11 cellular contexts compared by ENCODE assay signal in the genomic region with DNA sequence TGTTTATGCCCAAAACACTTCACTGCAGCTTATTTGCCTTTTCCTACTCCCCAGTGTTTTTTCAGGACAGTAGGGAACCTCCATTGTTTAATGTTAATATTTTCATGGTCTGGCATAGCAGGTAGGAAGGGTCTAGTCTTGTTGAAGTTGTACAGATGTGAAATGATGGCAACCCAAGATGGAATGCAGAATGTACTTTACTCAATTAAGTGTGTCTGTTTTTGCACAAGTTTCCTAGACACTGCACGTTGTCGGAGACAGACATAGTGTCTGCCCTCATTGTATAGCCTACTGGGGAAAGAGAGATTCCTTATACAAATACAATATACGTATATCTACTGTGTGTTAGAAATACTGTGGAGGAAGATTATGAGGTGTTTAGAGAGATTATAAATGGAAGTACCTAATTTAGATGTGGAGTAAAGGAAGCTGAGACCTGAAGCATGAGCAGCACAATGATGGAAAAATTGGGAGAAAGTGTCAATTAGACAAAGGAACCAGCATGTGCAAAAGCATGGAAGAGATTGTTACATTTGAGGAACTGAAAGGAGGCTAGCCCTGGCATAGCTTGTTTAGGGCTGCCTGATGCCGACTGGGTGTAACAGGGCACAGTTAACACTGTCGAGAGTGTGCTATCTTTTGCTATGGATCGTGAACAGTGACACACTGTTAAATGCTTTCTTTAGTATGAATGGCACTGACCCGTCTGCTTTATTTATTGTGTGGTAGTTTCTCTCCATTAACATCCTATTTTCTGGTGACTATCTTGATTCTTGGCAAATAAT. TPM values are rescaled to one million over a fixed set of nuclear protein-coding genes. Genes with fewer than 3 reads are reported as not detected.
DNase-seq lines count a peak whose midpoint lies in the region; ATAC-seq, FAIRE-seq and TF ChIP-seq lines count a peak whose summit lies in the region.
"Had no signal": no experiment of that assay in that cellular context is flagged by ENCODE, and none has a peak within 500 bp of the region (broad histone marks: within the 10 kb centered on the region; RNA-seq: fewer than 3 reads in every experiment).

No MANE protein-coding gene starts in this region.

- peaks cover 97% of the 10 kb centered on the region for H3K36me3 ChIP-seq in A673 (ENCODE audit: insufficient read depth, low read length, poor library complexity, severe bottlenecking)
- peaks cover 93% of the 10 kb centered on the region for H3K36me3 ChIP-seq in SK-N-MC (ENCODE audit: insufficient read depth, low read length)

- H3K27ac ChIP-seq in A673 (ENCODE audit: low read depth, low read length, poor library complexity, severe bottlenecking) (peak overlapping the region; percentile 49), SK-N-MC (peak overlapping the region; percentile 76)

- CTCF ChIA-PET in A673 (lab: Charles Lee) = no interaction called here

- no peak overlapping the region for H3K9ac ChIP-seq in SK-N-MC (ENCODE audit: insufficient read length)

- H3K4me3 ChIP-seq in A673 (ENCODE audit: low read depth, low read length, poor library complexity, severe bottlenecking) = peak overlapping the region; percentile 16
- H3K4me3 ChIP-seq in SK-N-MC = no peak overlapping the region

- H3K27me3 ChIP-seq in A673 (replicated peaks; ENCODE audit: insufficient read depth, low read depth, low read length, poor library complexity) = no peaks in the 10 kb centered on the region

- ATAC-seq in GM21619 (IDR thresholded peaks at IDR 0.05; ENCODE audit: unreplicated experiment) = peak; percentile 46
- ATAC-seq in HG03139 (IDR thresholded peaks at IDR 0.05; ENCODE audit: unreplicated experiment) = no peak

- TF ChIP-seq POLR2A in H54 (IDR thresholded peaks at IDR 0.05; ENCODE audit: low read depth, low read length) = no peak

- POLR2A ChIA-PET in A673 (lab: Charles Lee; ENCODE audit: low non-redundant PET) = no interaction called here

- peaks cover 68% of the 10 kb centered on the region for H3K4me1 ChIP-seq in A673 (ENCODE audit: insufficient read depth, low read length, poor library complexity, severe bottlenecking)

- no peak for FAIRE-seq in H54 (lab: Jason Lieb, UNC)

- no peaks in the 10 kb centered on the region for H3K9me3 ChIP-seq in A673 (ENCODE audit: low read depth, low read length, poor library complexity, severe bottlenecking)
- no peaks in the 10 kb centered on the region for H3K9me3 ChIP-seq in SK-N-MC (ENCODE audit: low read depth, low read length)

- intact Hi-C loops in A673 (cut with micrococcal nuclease; ENCODE audit: unreplicated experiment) = no loop called here

- BruUV-seq in A673 (replicated peaks; lab: Mats Ljungman, UMichigan) = no TSS peak

- DNase-seq in A673 (ENCODE audit: low spot score) = no peak
- no peak for DNase-seq in SK-N-MC (ENCODE audit: low read depth, low spot score)
- peak; percentile 69 for DNase-seq in medulla oblongata (ENCODE audit: extremely low spot score)
- DNase-seq in activated CD8-positive, alpha-beta memory T cell treated with anti-CD3 and anti-CD28 coated beads, Interleukin-2, amount 50 U/mL, for 4 hours = no peak
- no peak for DNase-seq in H54 (ENCODE audit: insufficient read length, low spot score)
- no peak for DNase-seq in inferior parietal cortex (ENCODE audit: extremely low spot score)
- DNase-seq: activated CD4-positive, alpha-beta T cell treated with anti-CD3 and anti-CD28 coated beads, Interleukin-2, amount 10 ng/mL, durations not matched to agents 24 days and 14 days; NCI-H2227 treated with DMSO at 0.1 percent for 48 hours; SIG-M5 had no signal

- no peak for TF ChIP-seq CTCF in A673 (conservative IDR thresholded peaks at IDR 0.05; ENCODE audit: low read depth, low read length)

RNA-seq across cellular contexts. Expression of gene CPEB2, which starts 18.4 kb away (rescaled TPM):
- 75.5 and 80.1 TPM in 2 replicates for total RNA-seq in A673 (2021)
